In genomic region chr7:1532456-1533254, GRCh38 we compare ENCODE assay signal across 1 cellular context.
TF ChIP-seq lines count a peak whose summit lies in the region.

No MANE protein-coding gene starts in this region.

TF ChIP-seq in K562, 482 proteins besides CTCF, POLR2A, EP300 and RAD21 (continued from another document and continues in another):
- peak; percentile 95 for TF ChIP-seq ARID4B (CRISPR knock-in tag; IDR thresholded peaks at IDR 0.05)
- peak in 1 of 2 experiments; percentile 78; a peak in 1 of 4 replicates for TF ChIP-seq ZNF318 (IDR thresholded peaks at IDR 0.05; ENCODE audit: borderline replicate concordance in 1 of 2, low read depth in 1 of 2)
- no peak for TF ChIP-seq CHD2 (IDR thresholded peaks at IDR 0.05; ENCODE audit: low read depth, low read length)
- peak; percentile 95 for TF ChIP-seq TARDBP (IDR thresholded peaks at IDR 0.05)
- no peak for TF ChIP-seq SETDB1 (IDR thresholded peaks at IDR 0.05; ENCODE audit: low read length)
- TF ChIP-seq AFF4 (CRISPR knock-in tag; IDR thresholded peaks at IDR 0.05): no peak
- no peak for TF ChIP-seq E2F5 (CRISPR knock-in tag; IDR thresholded peaks at IDR 0.05)
- peak; percentile 67 for TF ChIP-seq SMARCA4 (IDR thresholded peaks at IDR 0.05)
- no peak for TF ChIP-seq ZC3H8 (IDR thresholded peaks at IDR 0.05)
- TF ChIP-seq ZNF589 (CRISPR knock-in tag; IDR thresholded peaks at IDR 0.05; ENCODE audit: low read depth): peak; percentile 34; the same call in 1 of the 2 replicates
- TF ChIP-seq HDAC2 (IDR thresholded peaks at IDR 0.05): peak; percentile 95
- peak; percentile 36 for TF ChIP-seq SMAD1 (IDR thresholded peaks at IDR 0.05; ENCODE audit: low read depth, low read length, partially characterized antibody)
- TF ChIP-seq ZNF184 (CRISPR knock-in tag; IDR thresholded peaks at IDR 0.05): no peak
- no peak for TF ChIP-seq PKNOX1 (IDR thresholded peaks at IDR 0.05)
- no peak for TF ChIP-seq ZNF134 (CRISPR knock-in tag; conservative IDR thresholded peaks at IDR 0.05)
- TF ChIP-seq SPI1 (IDR thresholded peaks at IDR 0.05; ENCODE audit: borderline replicate concordance, low read depth, low read length): peak; percentile 79
- no peak for TF ChIP-seq POLR3A (IDR thresholded peaks at IDR 0.05; ENCODE audit: borderline replicate concordance, extremely low read depth, insufficient read depth, insufficient read length)
- TF ChIP-seq PBX2 (CRISPR knock-in tag; IDR thresholded peaks at IDR 0.05; ENCODE audit: low read depth): no peak
- TF ChIP-seq PBX2 (tag; conservative IDR thresholded peaks at IDR 0.05; ENCODE audit: low read depth): no peak
- peak; percentile 98 for TF ChIP-seq PHF21A (IDR thresholded peaks at IDR 0.05; ENCODE audit: borderline replicate concordance, low read depth)
- TF ChIP-seq PML (IDR thresholded peaks at IDR 0.05; ENCODE audit: low read length): no peak
- TF ChIP-seq DACH1 (IDR thresholded peaks at IDR 0.05; ENCODE audit: partially characterized antibody): peak; percentile 66
- TF ChIP-seq ELK3 (CRISPR knock-in tag; IDR thresholded peaks at IDR 0.05): no peak
- no peak for TF ChIP-seq ZFP36 (IDR thresholded peaks at IDR 0.05; ENCODE audit: low read depth, low read length, partially characterized antibody)
- TF ChIP-seq LEF1 (IDR thresholded peaks at IDR 0.05): 0 out of 2 replicates have a peak, but pooled peaks have one; percentile 32
- TF ChIP-seq CBX8 (IDR thresholded peaks at IDR 0.05; ENCODE audit: borderline replicate concordance, extremely low read depth, low read depth, low read length, poor library complexity, severe bottlenecking): no peak
- no peak for TF ChIP-seq GABPA (tag; conservative IDR thresholded peaks at IDR 0.05; ENCODE audit: low read depth)
- TF ChIP-seq ZNF766 (CRISPR knock-in tag; conservative IDR thresholded peaks at IDR 0.05): no peak
